1 cellular context compared by ENCODE assay signal in the genomic region with DNA sequence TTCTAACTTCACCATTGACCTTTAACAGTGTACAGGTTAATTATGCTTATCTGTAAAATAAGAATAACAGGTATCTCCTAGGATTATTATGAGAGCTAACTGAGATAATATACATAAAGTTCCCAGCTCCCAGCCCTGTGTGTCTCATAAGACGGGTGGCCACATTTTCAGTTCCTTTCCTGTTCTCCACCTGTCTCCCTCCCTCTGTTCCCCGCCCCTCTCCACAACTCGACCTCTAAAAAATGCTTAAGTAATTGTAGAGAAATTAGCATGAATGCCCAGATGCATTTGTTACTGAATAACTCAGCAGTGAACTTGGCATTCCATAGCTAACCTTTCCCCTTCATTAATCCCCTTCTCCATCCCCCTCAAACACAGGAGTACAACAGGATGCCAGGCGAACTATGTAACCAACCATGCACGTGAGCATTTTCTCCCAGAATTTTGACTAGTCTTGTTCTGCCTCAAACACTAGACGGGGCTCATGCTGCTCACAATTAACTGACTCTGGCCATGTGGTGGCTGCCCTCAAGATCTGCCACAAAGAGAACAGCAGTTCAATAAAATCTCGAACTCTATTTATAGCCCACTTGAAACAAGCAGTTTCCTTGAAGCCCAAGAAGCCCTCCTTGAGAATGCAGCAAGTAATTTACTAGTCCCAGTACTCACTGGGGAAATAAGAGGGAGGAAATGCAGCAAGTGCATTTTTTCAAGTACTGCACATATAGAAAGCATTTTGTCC.
TF ChIP-seq lines count a peak whose summit lies in the region.

No MANE protein-coding gene starts in this region.

TF ChIP-seq in Ishikawa, 13 proteins besides CTCF, POLR2A, EP300 and RAD21 (continued from another document):
- TF ChIP-seq, protein P1, sequence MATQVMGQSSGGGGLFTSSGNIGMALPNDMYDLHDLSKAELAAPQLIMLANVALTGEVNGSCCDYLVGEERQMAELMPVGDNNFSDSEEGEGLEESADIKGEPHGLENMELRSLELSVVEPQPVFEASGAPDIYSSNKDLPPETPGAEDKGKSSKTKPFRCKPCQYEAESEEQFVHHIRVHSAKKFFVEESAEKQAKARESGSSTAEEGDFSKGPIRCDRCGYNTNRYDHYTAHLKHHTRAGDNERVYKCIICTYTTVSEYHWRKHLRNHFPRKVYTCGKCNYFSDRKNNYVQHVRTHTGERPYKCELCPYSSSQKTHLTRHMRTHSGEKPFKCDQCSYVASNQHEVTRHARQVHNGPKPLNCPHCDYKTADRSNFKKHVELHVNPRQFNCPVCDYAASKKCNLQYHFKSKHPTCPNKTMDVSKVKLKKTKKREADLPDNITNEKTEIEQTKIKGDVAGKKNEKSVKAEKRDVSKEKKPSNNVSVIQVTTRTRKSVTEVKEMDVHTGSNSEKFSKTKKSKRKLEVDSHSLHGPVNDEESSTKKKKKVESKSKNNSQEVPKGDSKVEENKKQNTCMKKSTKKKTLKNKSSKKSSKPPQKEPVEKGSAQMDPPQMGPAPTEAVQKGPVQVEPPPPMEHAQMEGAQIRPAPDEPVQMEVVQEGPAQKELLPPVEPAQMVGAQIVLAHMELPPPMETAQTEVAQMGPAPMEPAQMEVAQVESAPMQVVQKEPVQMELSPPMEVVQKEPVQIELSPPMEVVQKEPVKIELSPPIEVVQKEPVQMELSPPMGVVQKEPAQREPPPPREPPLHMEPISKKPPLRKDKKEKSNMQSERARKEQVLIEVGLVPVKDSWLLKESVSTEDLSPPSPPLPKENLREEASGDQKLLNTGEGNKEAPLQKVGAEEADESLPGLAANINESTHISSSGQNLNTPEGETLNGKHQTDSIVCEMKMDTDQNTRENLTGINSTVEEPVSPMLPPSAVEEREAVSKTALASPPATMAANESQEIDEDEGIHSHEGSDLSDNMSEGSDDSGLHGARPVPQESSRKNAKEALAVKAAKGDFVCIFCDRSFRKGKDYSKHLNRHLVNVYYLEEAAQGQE (IDR thresholded peaks at IDR 0.05; ENCODE audit: low read depth): no peak
- TF ChIP-seq TCF12 (IDR thresholded peaks at IDR 0.05; ENCODE audit: low read depth) (peak; percentile 35; the same call in 1 of the 2 replicates), YY1 (IDR thresholded peaks at IDR 0.05; ENCODE audit: low read depth) (no peak), CREB1 (IDR thresholded peaks at IDR 0.05; ENCODE audit: low read depth) (no peak), EGR1 (IDR thresholded peaks at IDR 0.05) (no peak), CEBPB (IDR thresholded peaks at IDR 0.05) (no peak), TAF1 (IDR thresholded peaks at IDR 0.05; ENCODE audit: low read depth) (no peak), ZBTB7A (IDR thresholded peaks at IDR 0.05; ENCODE audit: low read depth) (no peak)
